ENCODE assay signal across 8 cellular contexts in genomic region chr11:130314184-130314748, GRCh38. TPM values are rescaled to one million over a fixed set of nuclear protein-coding genes. Genes with fewer than 3 reads are reported as not detected.
DNase-seq lines count a peak whose midpoint lies in the region; FAIRE-seq and TF ChIP-seq lines count a peak whose summit lies in the region.

No MANE protein-coding gene starts in this region.

- TF ChIP-seq POLR2A in GM12891 (IDR thresholded peaks at IDR 0.05; ENCODE audit: low read depth, low read length) (no peak), H54 (IDR thresholded peaks at IDR 0.05; ENCODE audit: low read depth, low read length) (peak; percentile 8; the same call in 1 of the 2 replicates)

- peak; percentile 52 for FAIRE-seq in GM12891 (lab: Jason Lieb, UNC)
- no peak for FAIRE-seq in H54 (lab: Jason Lieb, UNC)

- peak; percentile 60 for DNase-seq in GM12891 (ENCODE audit: insufficient read length, low spot score)
- DNase-seq in H54 (ENCODE audit: insufficient read length, low spot score) = peak; percentile 44
- DNase-seq in M059J (ENCODE audit: low read depth) = peak; percentile 52
- peak; percentile 46 to 57 (median 53) for DNase-seq in activated CD4-positive, CD25-positive, alpha-beta regulatory T cell (lab: John Stamatoyannopoulos, UW)
- peak; percentile 69 for DNase-seq in central memory CD4-positive, alpha-beta T cell
- DNase-seq in kidney tubule cell (ENCODE audit: low spot score) = peak; percentile 69
- peak; percentile 40 to 60 for DNase-seq in stimulated activated CD4-positive, alpha-beta T cell treated with anti-CD3 and anti-CD28 coated beads, Interleukin-1b, Interleukin-23, amount 100 ng/mL, for 4 hours (ENCODE audit: low read depth in 2 of 2)
- DNase-seq in foreskin melanocyte = no peak

TF ChIP-seq in GM12891, 5 proteins besides CTCF, POLR2A, EP300 and RAD21:
- TF ChIP-seq POLR2AphosphoS5 (IDR thresholded peaks at IDR 0.05; ENCODE audit: low read depth, low read length) = no peak
- no peak for TF ChIP-seq PAX5 (IDR thresholded peaks at IDR 0.05; ENCODE audit: insufficient read depth, low read length, severe bottlenecking)
- no peak for TF ChIP-seq TAF1 (IDR thresholded peaks at IDR 0.05; ENCODE audit: low read depth, low read length)
- no peak for TF ChIP-seq POU2F2 (IDR thresholded peaks at IDR 0.05; ENCODE audit: low read depth, low read length)
- TF ChIP-seq SPI1 (IDR thresholded peaks at IDR 0.05; ENCODE audit: low read depth, low read length) = no peak

RNA-seq across cellular contexts. Expression of gene ZBTB44, which starts 0.5 kb away (rescaled TPM):
- polyA plus RNA-seq in GM12891 (2012; ENCODE audit: low read depth, missing spikeins) = 4.8 TPM
- 17.0 and 27.4 TPM in 2 replicates for total RNA-seq in M059J (2014; rRNA removed; shearing (Covaris generic))
